Comparison of ENCODE assay signal across 1 cellular context in genomic region chrX:13571136-13571535, GRCh38.
TF ChIP-seq lines count a peak whose summit lies in the region.

No MANE protein-coding gene starts in this region.

TF ChIP-seq in A549, 52 proteins besides CTCF, POLR2A, EP300 and RAD21 (continued from another document):
- TF ChIP-seq, protein P1, sequence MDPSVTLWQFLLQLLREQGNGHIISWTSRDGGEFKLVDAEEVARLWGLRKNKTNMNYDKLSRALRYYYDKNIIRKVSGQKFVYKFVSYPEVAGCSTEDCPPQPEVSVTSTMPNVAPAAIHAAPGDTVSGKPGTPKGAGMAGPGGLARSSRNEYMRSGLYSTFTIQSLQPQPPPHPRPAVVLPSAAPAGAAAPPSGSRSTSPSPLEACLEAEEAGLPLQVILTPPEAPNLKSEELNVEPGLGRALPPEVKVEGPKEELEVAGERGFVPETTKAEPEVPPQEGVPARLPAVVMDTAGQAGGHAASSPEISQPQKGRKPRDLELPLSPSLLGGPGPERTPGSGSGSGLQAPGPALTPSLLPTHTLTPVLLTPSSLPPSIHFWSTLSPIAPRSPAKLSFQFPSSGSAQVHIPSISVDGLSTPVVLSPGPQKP (IDR thresholded peaks at IDR 0.05; ENCODE audit: low read depth, low read length) = no peak
- TF ChIP-seq, protein P2, sequence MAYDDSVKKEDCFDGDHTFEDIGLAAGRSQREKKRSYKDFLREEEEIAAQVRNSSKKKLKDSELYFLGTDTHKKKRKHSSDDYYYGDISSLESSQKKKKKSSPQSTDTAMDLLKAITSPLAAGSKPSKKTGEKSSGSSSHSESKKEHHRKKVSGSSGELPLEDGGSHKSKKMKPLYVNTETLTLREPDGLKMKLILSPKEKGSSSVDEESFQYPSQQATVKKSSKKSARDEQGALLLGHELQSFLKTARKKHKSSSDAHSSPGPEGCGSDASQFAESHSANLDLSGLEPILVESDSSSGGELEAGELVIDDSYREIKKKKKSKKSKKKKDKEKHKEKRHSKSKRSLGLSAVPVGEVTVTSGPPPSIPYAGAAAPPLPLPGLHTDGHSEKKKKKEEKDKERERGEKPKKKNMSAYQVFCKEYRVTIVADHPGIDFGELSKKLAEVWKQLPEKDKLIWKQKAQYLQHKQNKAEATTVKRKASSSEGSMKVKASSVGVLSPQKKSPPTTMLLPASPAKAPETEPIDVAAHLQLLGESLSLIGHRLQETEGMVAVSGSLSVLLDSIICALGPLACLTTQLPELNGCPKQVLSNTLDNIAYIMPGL (CRISPR knock-in tag; IDR thresholded peaks at IDR 0.05; ENCODE audit: borderline replicate concordance) = no peak
- TF ChIP-seq JUN (IDR thresholded peaks at IDR 0.05) (no peak), EHMT2 (IDR thresholded peaks at IDR 0.05; ENCODE audit: low read depth) (no peak), EHF (CRISPR knock-in tag; IDR thresholded peaks at IDR 0.05) (no peak)
